In the genomic region with DNA sequence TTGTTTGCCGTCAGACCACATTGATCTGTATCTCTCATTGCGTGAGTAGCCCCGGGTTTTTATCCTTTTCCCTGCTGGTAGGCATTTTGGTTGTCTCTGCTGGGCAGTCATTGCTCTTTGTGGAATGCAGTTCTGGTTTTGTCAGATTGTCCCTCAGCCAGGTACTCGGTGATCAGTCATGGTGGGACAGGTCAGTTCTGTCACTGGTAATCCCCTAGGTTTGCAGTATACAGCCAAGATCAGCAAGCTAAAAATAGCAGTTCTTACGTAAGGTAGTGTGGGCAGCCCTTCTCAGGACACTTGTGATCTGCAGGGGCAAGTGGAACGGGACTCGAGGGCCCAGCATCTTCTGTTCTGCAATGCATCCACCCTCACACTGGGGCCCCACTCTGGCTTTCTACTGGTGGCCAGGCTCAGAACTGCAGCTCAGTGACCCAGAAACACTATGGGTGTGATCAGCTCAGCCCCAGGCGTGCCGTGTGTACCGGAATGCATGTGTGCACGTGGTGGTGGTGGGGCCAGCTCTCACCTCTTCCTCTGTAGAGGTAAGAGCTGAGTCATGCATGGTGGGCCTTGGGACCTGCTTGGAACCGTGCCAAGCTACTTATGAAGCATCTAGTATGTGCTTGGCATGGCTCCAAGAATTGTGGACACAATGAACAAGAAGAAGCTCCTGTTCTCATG, we compare ENCODE assay signal across 8 cellular contexts. TPM values are rescaled to one million over a fixed set of nuclear protein-coding genes. Genes with fewer than 3 reads are reported as not detected.
DNase-seq lines count a peak whose midpoint lies in the region; ATAC-seq and TF ChIP-seq lines count a peak whose summit lies in the region.

No MANE protein-coding gene starts in this region.

- H3K27ac Mint-ChIP-seq in endodermal cell = no peak overlapping the region

- H3K9me3 Mint-ChIP-seq in endodermal cell = no peaks in the 10 kb centered on the region

- intact Hi-C loops in posterior vena cava (cut with DNase I) = no loop called here

- peaks cover under 1% of the 10 kb centered on the region for H3K27me3 ChIP-seq in endodermal cell (ENCODE audit: control insufficient read depth, insufficient read depth, low read length, poor library complexity, severe bottlenecking)

- H3K27ac ChIP-seq in endodermal cell (ENCODE audit: low read depth, low read length) = no peak overlapping the region

- H3K4me1 ChIP-seq in endodermal cell (ENCODE audit: control insufficient read depth, insufficient read depth, low read length) = peaks cover 3% of the 10 kb centered on the region

- TF ChIP-seq CTCF in GM10248 (IDR thresholded peaks at IDR 0.05; ENCODE audit: control extremely low read depth, extremely low read depth, low read depth, missing control alignments) (peak; percentile 26), endodermal cell (conservative IDR thresholded peaks at IDR 0.05) (peak; percentile 44)

- no peaks in the 10 kb centered on the region for H3K36me3 Mint-ChIP-seq in endodermal cell (ENCODE audit: low read depth)

- POLR2A ChIA-PET in GM10248 (lab: Yijun Ruan, JAX) = interaction anchor here (1.1 to 1.2 kb wide), 2 partner anchors 43 to 45 kb away, joined by 3 to 4 read pairs; a partner anchor contains a TSS

- peak; percentile 76 for DNase-seq in GM10248 (ENCODE audit: extremely low spot score)
- peak; percentile 40 for DNase-seq in HuH-7.5 (ENCODE audit: low spot score)
- peak; percentile 83 to 88 for DNase-seq in activated CD4-positive, alpha-beta T cell treated with anti-CD3 and anti-CD28 coated beads, Interleukin-2, amount 50 U/mL, for 48 hours
- peak; percentile 59 for DNase-seq in endodermal cell
- peak; percentile 84 for DNase-seq in posterior vena cava (ENCODE audit: low spot score)
- DNase-seq in ureter (ENCODE audit: low spot score) = peak; percentile 82
- DNase-seq in occipital lobe (lab: John Stamatoyannopoulos, UW) = no peak

- peaks cover 7% of the 10 kb centered on the region for H3K4me1 Mint-ChIP-seq in endodermal cell

- H3K36me3 ChIP-seq in endodermal cell (ENCODE audit: control insufficient read depth, insufficient read depth, low read length) = no peaks in the 10 kb centered on the region

- no peaks in the 10 kb centered on the region for H3K27me3 Mint-ChIP-seq in endodermal cell (ENCODE audit: insufficient read depth)

- H3K9me3 ChIP-seq in endodermal cell (ENCODE audit: control insufficient read depth, low read length) = no peaks in the 10 kb centered on the region

- no peak overlapping the region for H3K9ac ChIP-seq in endodermal cell (ENCODE audit: extremely low read depth, low read length, poor library complexity, severe bottlenecking)

- peak; percentile 57 for ATAC-seq in GM21515 (IDR thresholded peaks at IDR 0.05; ENCODE audit: unreplicated experiment)

- H3K4me3 Mint-ChIP-seq in endodermal cell = no peak overlapping the region

- H3K4me3 ChIP-seq in endodermal cell (ENCODE audit: low read length) = no peak overlapping the region

- 90 to 91% methylated on average over 8 to 12 of the region's 12 CpGs for WGBS in endodermal cell (ENCODE audit: insufficient coverage in 1 of 2, insufficient read length in 1 of 2), 2 experiments

- CTCF ChIA-PET in GM10248 (lab: Yijun Ruan, JAX) = interaction anchor here (0.6 to 5.5 kb wide), 19 partner anchors 8 to 186 kb away, joined by 3 to 51 read pairs (median 5); a partner anchor contains a TSS

RNA-seq across cellular contexts. Expression of a gene that starts 6.3 kb away (rescaled TPM):
- 1 to 10 TPM; 2.6 to 2.8 TPM for total RNA-seq in endodermal cell
- polyA plus RNA-seq in endodermal cell (2013, experiment 1 of 2) = 1.1 TPM
- polyA plus RNA-seq in endodermal cell (2013, experiment 2 of 2) = 0.62 TPM
- total RNA-seq in posterior vena cava = 10 to 100 TPM; 20.7 to 21.0 TPM
- 27.1 TPM for total RNA-seq in ureter
- total RNA-seq in occipital lobe = 1.9 TPM

RNA-seq across cellular contexts. Expression of a gene that starts 43.5 kb away (rescaled TPM):
- 10 to 100 TPM; 18.9 to 22.9 TPM for total RNA-seq in endodermal cell
- polyA plus RNA-seq in endodermal cell (2013, experiment 1 of 2) = 24.4 TPM
- polyA plus RNA-seq in endodermal cell (2013, experiment 2 of 2) = 19.4 TPM
- total RNA-seq in posterior vena cava = 10 to 100 TPM; 26.7 to 29.8 TPM
- 25.4 TPM for total RNA-seq in ureter
- total RNA-seq in occipital lobe = 40.2 TPM
